In genomic region chrX:113315927-113316326, GRCh38 we compare ENCODE assay signal across 8 cellular contexts.
"Had no signal": no experiment of that assay in that cellular context is flagged by ENCODE, and none has a peak within 500 bp of the region (broad histone marks: within the 10 kb centered on the region; RNA-seq: fewer than 3 reads in every experiment).

No MANE protein-coding gene starts in this region.

- DNase-seq: GM23248, GOT3, H7, KBM-7 had no signal

- H2AFZ ChIP-seq: GM23248 had no signal

- FAIRE-seq: HTR-8/SVneo had no signal

- H3K4me3 ChIP-seq: GM23248, HAP-1 had no signal

- H3K4me1 ChIP-seq: HAP-1 had no signal

- H3K4me2 ChIP-seq: KMS-11 had no signal

- ATAC-seq: HCT116 had no signal

- H3K9ac ChIP-seq: GM23248, KMS-11 had no signal

- H3K27ac ChIP-seq: GM23248, KMS-11 had no signal

- H3K9me3 ChIP-seq: HAP-1 had no signal

- H3K36me3 ChIP-seq: HAP-1 had no signal
